ENCODE assay signal across 11 cellular contexts in genomic region chr1:160460214-160460642, GRCh38. TPM values are rescaled to one million over a fixed set of nuclear protein-coding genes. Genes with fewer than 3 reads are reported as not detected.
DNase-seq lines count a peak whose midpoint lies in the region; ATAC-seq and TF ChIP-seq lines count a peak whose summit lies in the region.
"Had no signal": no experiment of that assay in that cellular context is flagged by ENCODE, and none has a peak within 500 bp of the region (broad histone marks: within the 10 kb centered on the region; RNA-seq: fewer than 3 reads in every experiment).

No MANE protein-coding gene starts in this region.

- peaks cover 2% of the 10 kb centered on the region for H3K36me3 Mint-ChIP-seq in activated CD4-positive, alpha-beta memory T cell treated with anti-CD3 and anti-CD28 coated beads for 36 hours
- peaks cover 5 to 18% of the 10 kb centered on the region in 2 donors for H3K36me3 Mint-ChIP-seq in naive B cell

- CTCF ChIA-PET in activated CD4-positive, alpha-beta memory T cell treated with anti-CD3 and anti-CD28 coated beads for 36 hours (lab: Charles Lee) = no interaction called here

- intact Hi-C loops in activated CD4-positive, alpha-beta memory T cell treated with anti-CD3 and anti-CD28 coated beads for 36 hours (cut with micrococcal nuclease) = no loop called here

- peaks cover 2% of the 10 kb centered on the region for H3K9me3 Mint-ChIP-seq in activated CD4-positive, alpha-beta memory T cell treated with anti-CD3 and anti-CD28 coated beads for 36 hours
- H3K9me3 Mint-ChIP-seq in naive B cell = peaks cover 6 to 12% (median 6%) of the 10 kb centered on the region in 7 donors

- H3K27me3 Mint-ChIP-seq in activated CD4-positive, alpha-beta memory T cell treated with anti-CD3 and anti-CD28 coated beads for 36 hours = no peaks in the 10 kb centered on the region
- no peaks in the 10 kb centered on the region for H3K27me3 Mint-ChIP-seq in naive B cell

- no peak overlapping the region for H3K27ac ChIP-seq in coronary artery
- H3K27ac ChIP-seq: VCaP had no signal

- peak overlapping the region; percentile 99 for H3K27ac Mint-ChIP-seq in activated CD4-positive, alpha-beta memory T cell treated with anti-CD3 and anti-CD28 coated beads for 36 hours
- H3K27ac Mint-ChIP-seq in naive B cell = peak overlapping the region; percentile 80 to 99 (median 92)

- ATAC-seq in GM21786 (IDR thresholded peaks at IDR 0.05; ENCODE audit: unreplicated experiment) = peak; percentile 55
- ATAC-seq in naive B cell (ENCODE audit: low read depth in 2 of 2) = peak; percentile 55 to 69

- in situ Hi-C loops in ACHN (cut with HindIII; ENCODE audit: low pct_ligation_motif_present, low pct_unique_long_range_greater_than_20kb, low sequenced_read_pairs) = no loop called here

- H3K4me3 ChIP-seq in GM12865 (ENCODE audit: low read depth, low read length) = peak overlapping the region; percentile 36
- no peak overlapping the region for H3K4me3 ChIP-seq in coronary artery

- TF ChIP-seq CTCF in GM12865 (IDR thresholded peaks at IDR 0.05; ENCODE audit: insufficient read depth, low read depth, low read length, missing control alignments) = no peak
- no peak for TF ChIP-seq CTCF in coronary artery (IDR thresholded peaks at IDR 0.05)

- peaks cover 86% of the 10 kb centered on the region for H3K4me1 Mint-ChIP-seq in activated CD4-positive, alpha-beta memory T cell treated with anti-CD3 and anti-CD28 coated beads for 36 hours (ENCODE audit: low read depth)
- H3K4me1 Mint-ChIP-seq in naive B cell = peaks cover 56 to 67% (median 65%) of the 10 kb centered on the region in 3 donors

- DNase-seq in GM12865 (ENCODE audit: low read depth) (peak; percentile 70), naive B cell (peak; percentile 25), coronary artery (ENCODE audit: low spot score) (no peak), ACHN (no peak), activated gamma-delta T cell treated with Interleukin-2 at 50 U/mL for 16 hours (no peak)
- DNase-seq in activated CD4-positive, alpha-beta memory T cell treated with anti-CD3 and anti-CD28 coated beads for 36 hours = no peak
- DNase-seq: NCI-H1048, right cardiac atrium had no signal

- H3K4me3 Mint-ChIP-seq in activated CD4-positive, alpha-beta memory T cell treated with anti-CD3 and anti-CD28 coated beads for 36 hours = peak overlapping the region; percentile 72
- peak overlapping the region in 7 of 8 donors; percentile 54 to 84 (median 70) for H3K4me3 Mint-ChIP-seq in naive B cell

- POLR2A ChIA-PET in activated CD4-positive, alpha-beta memory T cell treated with anti-CD3 and anti-CD28 coated beads for 36 hours (lab: Charles Lee) = interaction anchor here (1.4 kb wide), 2 partner anchors 9 to 14 kb away, joined by 4 to 8 read pairs; no protein-coding TSS in a partner anchor

RNA-seq across cellular contexts. Expression of gene VANGL2, which starts 59.9 kb away (rescaled TPM):
- total RNA-seq in activated CD4-positive, alpha-beta memory T cell treated with anti-CD3 and anti-CD28 coated beads for 36 hours = not detected
- under 1 TPM in 5 of 6 donors, not detected in 1; 0.05 to 0.19 (median 0.08) TPM for polyA plus RNA-seq in naive B cell (ENCODE audit: low read depth in 6 of 6)
- total RNA-seq: fibroblast of lung had no signal

Comparison
In these comparisons a context has a peak if more than half of its experiments do, and no peak if none do; other contexts are left out.
1. DNase-seq: peak in GM12865 (single experiment) and naive B cell (single experiment); none in activated CD4-positive, alpha-beta memory T cell treated with anti-CD3 and anti-CD28 coated beads for 36 hours (single experiment), coronary artery (single experiment), ACHN (single experiment) and activated gamma-delta T cell treated with Interleukin-2 at 50 U/mL for 16 hours (single experiment).